ENCODE assay signal across 1 cellular context in the genomic region with DNA sequence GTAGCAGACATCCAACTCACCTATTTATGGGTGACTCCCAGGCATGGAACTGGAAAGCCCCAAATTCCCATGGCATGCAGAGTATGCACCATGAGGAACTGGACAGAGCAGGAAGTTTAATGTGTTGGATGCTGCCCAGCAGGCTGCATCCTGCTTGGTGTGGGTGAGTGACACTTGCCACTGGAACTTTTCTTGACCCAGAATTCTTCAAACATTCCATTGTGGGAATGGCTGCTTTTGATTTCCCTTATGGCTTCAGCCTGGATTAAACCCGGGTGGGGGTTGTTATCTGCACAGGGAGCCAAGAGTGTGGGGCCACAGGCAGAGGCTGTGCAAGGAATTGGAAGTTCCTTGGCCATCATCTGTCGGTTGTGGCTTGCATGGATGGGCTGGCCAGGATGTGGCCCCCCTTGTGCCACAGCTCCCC.
TF ChIP-seq lines count a peak whose summit lies in the region.

No MANE protein-coding gene starts in this region.

TF ChIP-seq in endothelial cell of umbilical vein, 7 proteins besides CTCF, POLR2A, EP300 and RAD21:
- TF ChIP-seq, protein P1, sequence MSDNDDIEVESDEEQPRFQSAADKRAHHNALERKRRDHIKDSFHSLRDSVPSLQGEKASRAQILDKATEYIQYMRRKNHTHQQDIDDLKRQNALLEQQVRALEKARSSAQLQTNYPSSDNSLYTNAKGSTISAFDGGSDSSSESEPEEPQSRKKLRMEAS (IDR thresholded peaks at IDR 0.05; ENCODE audit: insufficient read depth, insufficient read length): no peak
- TF ChIP-seq POLR2AphosphoS5 (IDR thresholded peaks at IDR 0.05; ENCODE audit: insufficient read depth, low read depth, low read length) (no peak), JUN (IDR thresholded peaks at IDR 0.05; ENCODE audit: borderline replicate concordance, insufficient read depth, insufficient read length, low read depth) (no peak), MYC (IDR thresholded peaks at IDR 0.05; ENCODE audit: low read depth, low read length) (no peak), EZH2 (IDR thresholded peaks at IDR 0.05; ENCODE audit: borderline replicate concordance, low read depth, low read length, severe bottlenecking) (no peak), GATA2 (IDR thresholded peaks at IDR 0.05; ENCODE audit: insufficient read depth, insufficient read length, low read depth, low read length) (no peak), FOS (IDR thresholded peaks at IDR 0.05; ENCODE audit: borderline replicate concordance, insufficient read depth, low read length) (no peak)
